23 cellular contexts compared by ENCODE assay signal in the genomic region with DNA sequence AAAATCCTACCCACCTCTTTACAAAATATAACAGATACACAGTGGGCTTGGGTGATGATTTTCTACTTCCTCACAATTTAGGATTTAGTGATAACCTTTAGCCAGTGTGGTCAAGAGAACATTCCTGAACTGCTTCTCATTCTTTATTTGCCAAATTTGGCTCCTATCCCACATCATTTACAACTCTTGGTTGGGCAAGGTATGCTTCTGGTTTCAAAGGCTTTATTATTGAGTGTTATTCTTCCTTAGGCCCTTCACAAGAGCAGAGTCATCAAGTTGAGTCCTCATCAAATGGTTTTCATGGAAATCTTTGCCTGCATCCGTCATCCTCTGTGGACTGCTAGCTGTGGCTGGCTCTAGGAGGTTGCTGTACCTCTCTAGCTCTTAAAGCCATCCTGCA.
DNase-seq lines count a peak whose midpoint lies in the region; ATAC-seq and TF ChIP-seq lines count a peak whose summit lies in the region.
"Had no signal": no experiment of that assay in that cellular context is flagged by ENCODE, and none has a peak within 500 bp of the region (broad histone marks: within the 10 kb centered on the region; RNA-seq: fewer than 3 reads in every experiment).

No MANE protein-coding gene starts in this region.

- no peak overlapping the region for H3K27ac ChIP-seq in GM23248
- no peak overlapping the region for H3K27ac ChIP-seq in RWPE1
- no peak overlapping the region for H3K27ac ChIP-seq in fibroblast of lung (ENCODE audit: insufficient read depth, low read length)
- H3K27ac ChIP-seq: BLaER1 treated with 17β-estradiol and CSF1 and Interleukin-3, amounts not matched to agents 10 nM and 100 nM; neural progenitor cell; thoracic aorta; VCaP had no signal

- POLR2A ChIA-PET in RWPE1 (lab: Yijun Ruan, JAX; ENCODE audit: low non-redundant PET): no interaction called here

- no peaks in the 10 kb centered on the region for H4K20me1 ChIP-seq in GM23248 (ENCODE audit: insufficient read depth)
- H4K20me1 ChIP-seq in fibroblast of lung (ENCODE audit: control insufficient read depth, extremely low read depth, insufficient read depth, low read length): no peaks in the 10 kb centered on the region
- H4K20me1 ChIP-seq: BLaER1 treated with 17β-estradiol and CSF1 and Interleukin-3, amounts not matched to agents 10 nM and 100 nM had no signal

- H3K9me3 ChIP-seq in GM23248 (ENCODE audit: low read depth): no peaks in the 10 kb centered on the region
- H3K9me3 ChIP-seq in fibroblast of lung (ENCODE audit: control insufficient read depth, insufficient read depth, low read depth, low read length): no peaks in the 10 kb centered on the region
- H3K9me3 ChIP-seq: BLaER1 treated with 17β-estradiol and CSF1 and Interleukin-3, amounts not matched to agents 10 nM and 100 nM; thoracic aorta had no signal

- TF ChIP-seq CTCF in RWPE1 (conservative IDR thresholded peaks at IDR 0.05; ENCODE audit: low read depth) (no peak), fibroblast of lung (conservative IDR thresholded peaks at IDR 0.05 in 1 of 2, IDR thresholded peaks at IDR 0.05 in 1 of 2; ENCODE audit: low read depth in 1 of 2, low read length in 2 of 2) (no peak), retinal pigment epithelial cell (conservative IDR thresholded peaks at IDR 0.05; ENCODE audit: low read depth, low read length) (no peak)

- in situ Hi-C loops in GM23248 (cut with MboI): no loop called here

- H3K9ac ChIP-seq in GM23248 (no peak overlapping the region), fibroblast of lung (ENCODE audit: insufficient read depth, low read length) (no peak overlapping the region)
- H3K9ac ChIP-seq: BLaER1 treated with 17β-estradiol and CSF1 and Interleukin-3, amounts not matched to agents 10 nM and 100 nM; neural progenitor cell had no signal

- H3K4me1 ChIP-seq in GM23248 (ENCODE audit: insufficient read depth) (peaks cover 15% of the 10 kb centered on the region), fibroblast of lung (ENCODE audit: control insufficient read depth, extremely low read depth, insufficient read depth, low read length) (peaks cover 4% of the 10 kb centered on the region)
- H3K4me1 ChIP-seq: BLaER1 treated with 17β-estradiol and CSF1 and Interleukin-3, amounts not matched to agents 10 nM and 100 nM; neural progenitor cell had no signal

- no peaks in the 10 kb centered on the region for H3K27me3 ChIP-seq in GM23248 (replicated peaks; ENCODE audit: insufficient read depth)
- no peaks in the 10 kb centered on the region for H3K27me3 ChIP-seq in fibroblast of lung (ENCODE audit: control insufficient read depth, insufficient read depth, low read length)
- H3K27me3 ChIP-seq: BLaER1 treated with 17β-estradiol and CSF1 and Interleukin-3, amounts not matched to agents 10 nM and 100 nM; neural progenitor cell had no signal

- no peak overlapping the region for H3K27ac Mint-ChIP-seq in stimulated activated naive CD8-positive, alpha-beta T cell treated with anti-CD3 and anti-CD28 coated beads, Interleukin-15, amount 100 ng/mL, for 72 hours
- H3K27ac Mint-ChIP-seq: activated CD4-positive, alpha-beta memory T cell treated with anti-CD3 and anti-CD28 coated beads for 36 hours; activated naive CD4-positive, alpha-beta T cell treated with anti-CD3 and anti-CD28 coated beads, Interleukin-2, amount 10 ng/mL, durations not matched to agents 7 days and 5 days; IgD-negative memory B cell; neural progenitor cell; stimulated activated effector memory CD8-positive, alpha-beta T cell treated with anti-CD3 and anti-CD28 coated beads, Interleukin-12 subunit alpha, Interleukin-12 subunit beta, amount 100 ng/mL, for 72 hours had no signal

- ATAC-seq in stimulated activated naive CD8-positive, alpha-beta T cell treated with anti-CD3 and anti-CD28 coated beads, Interleukin-15, amount 100 ng/mL, for 72 hours: no peak
- ATAC-seq in GM18511 (IDR thresholded peaks at IDR 0.05; ENCODE audit: unreplicated experiment): no peak
- ATAC-seq: stimulated activated effector memory CD8-positive, alpha-beta T cell treated with anti-CD3 and anti-CD28 coated beads, Interleukin-12 subunit alpha, Interleukin-12 subunit beta, amount 100 ng/mL, for 72 hours had no signal

- CTCF ChIA-PET in RWPE1 (lab: Yijun Ruan, JAX): no interaction called here

- WGBS in GM23248 (ENCODE audit: low coverage in 1 of 2, low lambda C conversion rate in 2 of 2, missing lambda C conversion rate in 2 of 2), 2 experiments: 54 to 73% methylated on average over 1 of the region's 1 CpG

- no peak overlapping the region for H3K4me2 ChIP-seq in GM23248 (ENCODE audit: unreplicated experiment)
- no peak overlapping the region for H3K4me2 ChIP-seq in fibroblast of lung (ENCODE audit: extremely low read depth, insufficient read depth, low read length)
- H3K4me2 ChIP-seq: BLaER1 treated with 17β-estradiol and CSF1 and Interleukin-3, amounts not matched to agents 10 nM and 100 nM; neural progenitor cell had no signal

- no peak overlapping the region for H2AFZ ChIP-seq in GM23248
- H2AFZ ChIP-seq in fibroblast of lung (ENCODE audit: low read length): no peak overlapping the region
- H2AFZ ChIP-seq: neural progenitor cell had no signal

- peaks cover 2 to 8% of the 10 kb centered on the region in 2 donors for H3K9me3 Mint-ChIP-seq in stimulated activated naive CD8-positive, alpha-beta T cell treated with anti-CD3 and anti-CD28 coated beads, Interleukin-15, amount 100 ng/mL, for 72 hours
- H3K9me3 Mint-ChIP-seq: activated CD4-positive, alpha-beta memory T cell treated with anti-CD3 and anti-CD28 coated beads for 36 hours; activated naive CD4-positive, alpha-beta T cell treated with anti-CD3 and anti-CD28 coated beads, Interleukin-2, amount 10 ng/mL, durations not matched to agents 7 days and 5 days; mesothelial cell of epicardium; neural progenitor cell had no signal

- H3F3A ChIP-seq in GM23248 (ENCODE audit: insufficient read depth): 0 out of 2 replicates have a peak, but pooled peaks cover 3% of the 10 kb centered on the region

- no peaks in the 10 kb centered on the region for H3K9me2 ChIP-seq in GM23248 (ENCODE audit: insufficient read depth)

- peak; percentile 20 for DNase-seq in GM23248
- DNase-seq in RWPE1 (ENCODE audit: low spot score): peak; percentile 11
- peak; percentile 20 to 72 for DNase-seq in fibroblast of lung (ENCODE audit: low read depth in 2 of 2)
- peak; percentile 46 for DNase-seq in retinal pigment epithelial cell (ENCODE audit: low read depth)
- DNase-seq in amygdala (lab: John Stamatoyannopoulos, UW): no peak
- no peak for DNase-seq in stimulated activated naive CD8-positive, alpha-beta T cell treated with anti-CD3 and anti-CD28 coated beads, Interleukin-15, amount 100 ng/mL, for 72 hours
- DNase-seq: activated CD4-positive, alpha-beta memory T cell treated with anti-CD3 and anti-CD28 coated beads for 36 hours; activated naive CD4-positive, alpha-beta T cell treated with anti-CD3 and anti-CD28 coated beads, Interleukin-2, amount 10 ng/mL, durations not matched to agents 7 days and 5 days; activated T-cell treated with anti-CD3 and anti-CD28 coated beads, Interleukin-2, amount 50 U/mL, for 1 hour; central memory CD4-positive, alpha-beta T cell; effector CD4-positive, alpha-beta T cell; hypothalamus; MV-4-11; NCI-H2029; Right ventricle myocardium superior had no signal

- H3K4me3 ChIP-seq in GM23248 (no peak overlapping the region), fibroblast of lung (replicated peaks in 1 of 4; ENCODE audit: control extremely low read depth in 1 of 4, insufficient read depth in 1 of 4, low read depth in 3 of 4, low read length in 4 of 4) (no peak overlapping the region), retinal pigment epithelial cell (ENCODE audit: low read length) (no peak overlapping the region)
- H3K4me3 ChIP-seq: BLaER1 treated with 17β-estradiol and CSF1 and Interleukin-3, amounts not matched to agents 10 nM and 100 nM; neural progenitor cell; thoracic aorta had no signal

- no peak overlapping the region for H3K4me3 Mint-ChIP-seq in stimulated activated naive CD8-positive, alpha-beta T cell treated with anti-CD3 and anti-CD28 coated beads, Interleukin-15, amount 100 ng/mL, for 72 hours
- H3K4me3 Mint-ChIP-seq: activated CD4-positive, alpha-beta memory T cell treated with anti-CD3 and anti-CD28 coated beads for 36 hours; activated naive CD4-positive, alpha-beta T cell treated with anti-CD3 and anti-CD28 coated beads, Interleukin-2, amount 10 ng/mL, durations not matched to agents 7 days and 5 days; IgD-negative memory B cell; mesothelial cell of epicardium; neural progenitor cell; stimulated activated effector memory CD8-positive, alpha-beta T cell treated with anti-CD3 and anti-CD28 coated beads, Interleukin-12 subunit alpha, Interleukin-12 subunit beta, amount 100 ng/mL, for 72 hours had no signal

- H3K36me3 ChIP-seq in GM23248 (ENCODE audit: low read depth) (no peaks in the 10 kb centered on the region), fibroblast of lung (ENCODE audit: control insufficient read depth, insufficient read depth, low read length) (no peaks in the 10 kb centered on the region)
- H3K36me3 ChIP-seq: BLaER1 treated with 17β-estradiol and CSF1 and Interleukin-3, amounts not matched to agents 10 nM and 100 nM; neural progenitor cell; thoracic aorta had no signal

- H3K79me2 ChIP-seq in GM23248 (ENCODE audit: insufficient read depth) (no peaks in the 10 kb centered on the region), fibroblast of lung (ENCODE audit: control insufficient read depth, insufficient read depth, low read length) (no peaks in the 10 kb centered on the region)

- no peaks in the 10 kb centered on the region for H3K27me3 Mint-ChIP-seq in stimulated activated naive CD8-positive, alpha-beta T cell treated with anti-CD3 and anti-CD28 coated beads, Interleukin-15, amount 100 ng/mL, for 72 hours
- H3K27me3 Mint-ChIP-seq: activated CD4-positive, alpha-beta memory T cell treated with anti-CD3 and anti-CD28 coated beads for 36 hours; activated naive CD4-positive, alpha-beta T cell treated with anti-CD3 and anti-CD28 coated beads, Interleukin-2, amount 10 ng/mL, durations not matched to agents 7 days and 5 days; IgD-negative memory B cell had no signal

- H3K4me1 Mint-ChIP-seq in stimulated activated naive CD8-positive, alpha-beta T cell treated with anti-CD3 and anti-CD28 coated beads, Interleukin-15, amount 100 ng/mL, for 72 hours: no peaks in the 10 kb centered on the region
- H3K4me1 Mint-ChIP-seq: activated naive CD4-positive, alpha-beta T cell treated with anti-CD3 and anti-CD28 coated beads, Interleukin-2, amount 10 ng/mL, durations not matched to agents 7 days and 5 days; IgD-negative memory B cell; stimulated activated effector memory CD8-positive, alpha-beta T cell treated with anti-CD3 and anti-CD28 coated beads, Interleukin-12 subunit alpha, Interleukin-12 subunit beta, amount 100 ng/mL, for 72 hours had no signal

Comparison
In these comparisons a context has a peak if more than half of its experiments do, and no peak if none do; other contexts are left out.
1. DNase-seq: peak in GM23248 (single experiment), RWPE1 (single experiment), fibroblast of lung (2 of 2) and retinal pigment epithelial cell (single experiment); none in amygdala (0 of 56) and stimulated activated naive CD8-positive, alpha-beta T cell treated with anti-CD3 and anti-CD28 coated beads, Interleukin-15, amount 100 ng/mL, for 72 hours (0 of 2).